Comparison of ENCODE assay signal across 8 cellular contexts in the genomic region with DNA sequence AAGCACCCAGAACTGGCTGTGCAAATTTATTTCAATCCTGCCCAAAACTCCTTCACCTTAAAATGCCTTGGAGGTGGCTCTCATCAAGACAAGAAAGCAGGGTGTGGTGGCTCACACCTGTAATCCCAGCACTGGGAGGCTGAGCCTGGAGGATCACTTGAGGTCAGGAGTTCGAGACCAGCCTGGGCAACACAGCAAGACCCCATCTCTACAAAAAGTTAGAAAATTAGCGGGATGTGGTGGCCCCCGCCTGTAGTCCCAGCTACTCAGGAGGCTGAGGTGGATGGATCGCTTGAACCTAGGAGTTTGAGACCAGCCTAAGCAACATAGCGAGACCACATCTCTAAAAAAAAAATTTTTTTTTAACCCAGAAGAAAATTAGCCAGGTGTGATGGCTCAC.
DNase-seq lines count a peak whose midpoint lies in the region; ATAC-seq, FAIRE-seq and TF ChIP-seq lines count a peak whose summit lies in the region.

No MANE protein-coding gene starts in this region.

- TF ChIP-seq CTCF in GM06990 (IDR thresholded peaks at IDR 0.05; ENCODE audit: insufficient read depth, low read length, poor library complexity, severe bottlenecking) (no peak), OCI-LY3 (IDR thresholded peaks at IDR 0.05; ENCODE audit: low read depth, low read length) (no peak), D721Med (IDR thresholded peaks at IDR 0.05; ENCODE audit: insufficient read depth, missing control alignments) (no peak)

- peaks cover 19% of the 10 kb centered on the region for H3K4me1 ChIP-seq in OCI-LY3 (ENCODE audit: low read length)
- H3K4me1 ChIP-seq in effector memory CD4-positive, alpha-beta T cell (ENCODE audit: control insufficient read depth, insufficient read depth, low read length, poor library complexity, severe bottlenecking) = peaks cover 18% of the 10 kb centered on the region
- peaks cover 13% of the 10 kb centered on the region for H3K4me1 ChIP-seq in neuron (ENCODE audit: insufficient read depth, low read length)

- peak overlapping the region; percentile 75 for H3K9ac ChIP-seq in OCI-LY3 (ENCODE audit: low read length)

- peaks cover 7% of the 10 kb centered on the region for H4K20me1 ChIP-seq in OCI-LY3 (ENCODE audit: insufficient read depth, low read length)

- no peak for FAIRE-seq in D721Med (lab: Jason Lieb, UNC)

- H3K4me2 ChIP-seq in OCI-LY3 (ENCODE audit: low read length) = peak overlapping the region; percentile 72

- H3K36me3 ChIP-seq in GM06990 (ENCODE audit: control insufficient read depth, insufficient read depth, low read length) (no peaks in the 10 kb centered on the region), OCI-LY3 (replicated peaks; ENCODE audit: low read depth, low read length) (no peaks in the 10 kb centered on the region), neuron (ENCODE audit: insufficient read depth, low read length) (peaks cover 3% of the 10 kb centered on the region)
- no peaks in the 10 kb centered on the region for H3K36me3 ChIP-seq in effector memory CD4-positive, alpha-beta T cell (ENCODE audit: control insufficient read depth, insufficient read depth, low read length)

- no peak for ATAC-seq in HG02973 (IDR thresholded peaks at IDR 0.05; ENCODE audit: unreplicated experiment)

- H3K4me3 ChIP-seq in GM06990 (replicated peaks; ENCODE audit: low read depth, low read length) = peak overlapping the region; percentile 57
- peak overlapping the region; percentile 85 for H3K4me3 ChIP-seq in OCI-LY3 (ENCODE audit: low read length)
- peak overlapping the region; percentile 42 for H3K4me3 ChIP-seq in effector memory CD4-positive, alpha-beta T cell (ENCODE audit: insufficient read depth, low read depth, low read length, poor library complexity, severe bottlenecking)
- peak overlapping the region; percentile 70 for H3K4me3 ChIP-seq in neuron (ENCODE audit: low read length)

- DNase-seq in GM06990 (ENCODE audit: extremely low read depth, insufficient read length) (no peak), AG20443 (ENCODE audit: low spot score) (no peak), D721Med (ENCODE audit: insufficient read length, low spot score) (no peak), COR-L47 (lab: John Stamatoyannopoulos, UW) (no peak)
- DNase-seq in effector memory CD4-positive, alpha-beta T cell = no peak

- H3K9me3 ChIP-seq in OCI-LY3 (ENCODE audit: insufficient read depth, low read length) = no peaks in the 10 kb centered on the region
- H3K9me3 ChIP-seq in effector memory CD4-positive, alpha-beta T cell (ENCODE audit: control insufficient read depth, low read length) = no peaks in the 10 kb centered on the region
- H3K9me3 ChIP-seq in neuron (ENCODE audit: low read length) = no peaks in the 10 kb centered on the region

- H3K27me3 ChIP-seq in GM06990 (replicated peaks; ENCODE audit: control insufficient read depth, insufficient read depth, low read length) = no peaks in the 10 kb centered on the region
- no peaks in the 10 kb centered on the region for H3K27me3 ChIP-seq in OCI-LY3 (ENCODE audit: low read depth, low read length)
- H3K27me3 ChIP-seq in effector memory CD4-positive, alpha-beta T cell (replicated peaks; ENCODE audit: control insufficient read depth, insufficient read depth, low read length, poor library complexity, severe bottlenecking) = peaks cover 3% of the 10 kb centered on the region
- H3K27me3 ChIP-seq in neuron (ENCODE audit: insufficient read depth, low read length) = peaks cover 5% of the 10 kb centered on the region

- H2AFZ ChIP-seq in OCI-LY3 (ENCODE audit: low read depth, low read length) (peak overlapping the region; percentile 84), neuron (ENCODE audit: low read depth, low read length) (no peak overlapping the region)

- H3K27ac ChIP-seq in OCI-LY3 (ENCODE audit: low read length) = peak overlapping the region; percentile 29; the same call in 1 of the 2 replicates
- H3K27ac ChIP-seq in effector memory CD4-positive, alpha-beta T cell (ENCODE audit: insufficient read depth, low read length, poor library complexity, severe bottlenecking) = no peak overlapping the region

- H3K79me2 ChIP-seq in OCI-LY3 (ENCODE audit: low read length) = peaks cover 24% of the 10 kb centered on the region
